In the genomic region with DNA sequence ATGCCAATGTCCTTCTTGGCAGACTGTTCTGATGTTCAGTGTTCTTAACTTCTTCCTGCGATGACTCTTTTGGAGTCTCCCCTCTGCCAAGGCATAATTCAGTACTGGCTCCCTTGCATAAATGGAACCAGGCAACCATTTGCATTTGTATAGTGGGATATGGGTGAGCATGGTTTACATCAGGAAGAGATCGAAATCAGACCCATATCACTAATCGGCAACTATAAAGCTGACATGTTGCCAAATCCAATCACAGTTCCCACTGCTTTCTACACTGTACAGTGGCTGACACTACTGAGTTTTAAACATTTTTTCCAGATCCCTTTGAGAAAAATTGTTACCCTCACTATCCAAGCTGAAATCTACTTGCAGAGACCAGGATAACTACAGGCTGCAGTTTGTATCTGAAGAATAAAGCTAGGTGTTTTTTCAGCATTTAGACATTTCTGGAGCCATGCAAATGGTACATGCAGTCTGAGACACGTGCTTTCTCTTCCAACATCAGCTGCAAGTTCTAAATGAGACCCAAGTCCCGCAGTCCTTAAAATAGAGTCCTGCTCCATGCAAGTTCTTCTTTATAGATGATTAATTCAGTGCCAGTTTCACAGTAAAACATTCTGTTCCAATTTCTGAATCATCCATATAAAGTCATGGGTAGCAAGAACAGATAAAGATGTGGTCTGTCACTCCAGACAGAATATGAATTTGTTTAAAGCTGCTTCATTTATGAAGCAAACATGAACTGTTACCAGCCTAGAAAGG, we compare ENCODE assay signal across 18 cellular contexts.
DNase-seq lines count a peak whose midpoint lies in the region; ATAC-seq and TF ChIP-seq lines count a peak whose summit lies in the region.
"Had no signal": no experiment of that assay in that cellular context is flagged by ENCODE, and none has a peak within 500 bp of the region (broad histone marks: within the 10 kb centered on the region; RNA-seq: fewer than 3 reads in every experiment).

No MANE protein-coding gene starts in this region.

- no peaks in the 10 kb centered on the region for H3K9me2 ChIP-seq in hepatocyte (replicated peaks; ENCODE audit: insufficient read depth)

- CTCF ChIA-PET in CD4-positive, alpha-beta T cell (lab: Charles Lee) = no interaction called here

- 94% methylated on average over 5 of the region's 5 CpGs for WGBS in hepatocyte (ENCODE audit: low lambda C conversion rate, missing lambda C conversion rate)

- no peaks in the 10 kb centered on the region for H3K9me3 ChIP-seq in CD4-positive, alpha-beta T cell (ENCODE audit: control insufficient read depth, low read length)
- no peaks in the 10 kb centered on the region for H3K9me3 ChIP-seq in hepatocyte (ENCODE audit: low read depth)
- H3K9me3 ChIP-seq: A549, HAP-1 had no signal

- intact Hi-C loops in CD4-positive, alpha-beta T cell (cut with DNase I, micrococcal nuclease) = no loop called here

- no peaks in the 10 kb centered on the region for H3K36me3 ChIP-seq in hepatocyte (replicated peaks; ENCODE audit: insufficient read depth, low read depth)
- H3K36me3 ChIP-seq: HAP-1 had no signal

- no peaks in the 10 kb centered on the region for H3K4me1 Mint-ChIP-seq in CD4-positive, alpha-beta T cell (ENCODE audit: low read depth)
- H3K4me1 Mint-ChIP-seq: CD14-positive monocyte had no signal

- H3K4me3 ChIP-seq in choroid plexus epithelial cell (ENCODE audit: low read depth, low read length) (no peak overlapping the region), hepatocyte (no peak overlapping the region)
- H3K4me3 ChIP-seq: A549, HAP-1 had no signal

- H3K27me3 Mint-ChIP-seq in CD4-positive, alpha-beta T cell = no peaks in the 10 kb centered on the region

- H2AFZ ChIP-seq in hepatocyte = no peak overlapping the region

- no peak for ATAC-seq in CD4-positive, alpha-beta T cell (ENCODE audit: poor library complexity)
- ATAC-seq: A549 had no signal

- H3K36me3 Mint-ChIP-seq in CD4-positive, alpha-beta T cell (ENCODE audit: low read depth) = no peaks in the 10 kb centered on the region
- H3K36me3 Mint-ChIP-seq: CD14-positive monocyte had no signal

- no peak for TF ChIP-seq CTCF in choroid plexus epithelial cell (conservative IDR thresholded peaks at IDR 0.05; ENCODE audit: low read depth, low read length)
- no peak for TF ChIP-seq CTCF in CD4-positive, alpha-beta T cell (IDR thresholded peaks at IDR 0.05)
- no peak for TF ChIP-seq CTCF in hepatocyte (IDR thresholded peaks at IDR 0.05; ENCODE audit: poor library complexity)

- H3K9me3 Mint-ChIP-seq in CD4-positive, alpha-beta T cell = no peaks in the 10 kb centered on the region

- no peaks in the 10 kb centered on the region for H3K4me1 ChIP-seq in hepatocyte (ENCODE audit: insufficient read depth)
- H3K4me1 ChIP-seq: A549, HAP-1 had no signal

- H4K20me1 ChIP-seq in hepatocyte (ENCODE audit: insufficient read depth, poor library complexity, severe bottlenecking) = no peaks in the 10 kb centered on the region

- H3K4me2 ChIP-seq in hepatocyte = no peak overlapping the region
- H3K4me2 ChIP-seq: A549 had no signal

- POLR2A ChIA-PET in CD4-positive, alpha-beta T cell (lab: Charles Lee) = no interaction called here

- H3K4me3 Mint-ChIP-seq in CD4-positive, alpha-beta T cell = no peak overlapping the region
- H3K4me3 Mint-ChIP-seq: CD14-positive monocyte had no signal

- peak; percentile 31 for DNase-seq in EH (ENCODE audit: low read depth)
- DNase-seq in LHCN-M2 (ENCODE audit: low read depth) = peak; percentile 41
- DNase-seq in choroid plexus epithelial cell (ENCODE audit: low read depth) = peak; percentile 3
- DNase-seq in middle frontal gyrus (ENCODE audit: extremely low spot score, low spot score) = peak; percentile 72
- no peak for DNase-seq in NCI-H446 (lab: John Stamatoyannopoulos, UW)
- DNase-seq in CD4-positive, alpha-beta T cell = no peak
- DNase-seq in activated CD8-positive, alpha-beta memory T cell treated with anti-CD3 and anti-CD28 coated beads, Interleukin-2, amount 50 U/mL, for 48 hours = no peak
- no peak for DNase-seq in hepatocyte (ENCODE audit: low spot score)
- DNase-seq: COR-L47; NCI-H1105 treated with DMSO at 0.1 percent for 48 hours; NCI-H1694 treated with DMSO at 0.1 percent for 48 hours; NCI-H69; NK-92 treated with Interleukin-12 subunit alpha and Interleukin-12 subunit beta, amount 100 ng/mL, for 24 hours; SHP77 treated with DMSO at 0.1 percent for 48 hours had no signal

- H3K27me3 ChIP-seq in CD4-positive, alpha-beta T cell (ENCODE audit: control insufficient read depth, insufficient read depth, low read length) = no peaks in the 10 kb centered on the region
- H3K27me3 ChIP-seq in hepatocyte = no peaks in the 10 kb centered on the region

- H3K27ac ChIP-seq in CD4-positive, alpha-beta T cell (ENCODE audit: low read depth, low read length) = no peak overlapping the region
- no peak overlapping the region for H3K27ac ChIP-seq in hepatocyte
- H3K27ac ChIP-seq: A549, HL-60 had no signal

- peaks cover 4% of the 10 kb centered on the region for H3K79me2 ChIP-seq in hepatocyte

- H3K27ac Mint-ChIP-seq in CD4-positive, alpha-beta T cell = no peak overlapping the region
- H3K27ac Mint-ChIP-seq: CD14-positive monocyte had no signal

Comparison
In these comparisons a context has a peak if more than half of its experiments do, and no peak if none do; other contexts are left out.
1. DNase-seq: peak in EH (single experiment), LHCN-M2 (single experiment), choroid plexus epithelial cell (single experiment) and middle frontal gyrus (single experiment); none in NCI-H446 (0 of 2), CD4-positive, alpha-beta T cell (0 of 10), activated CD8-positive, alpha-beta memory T cell treated with anti-CD3 and anti-CD28 coated beads, Interleukin-2, amount 50 U/mL, for 48 hours (single experiment) and hepatocyte (single experiment).